In genomic region chr6:1007159-1007558, GRCh38 we compare ENCODE assay signal across 8 cellular contexts.
"Had no signal": no experiment of that assay in that cellular context is flagged by ENCODE, and none has a peak within 500 bp of the region (broad histone marks: within the 10 kb centered on the region; RNA-seq: fewer than 3 reads in every experiment).

No MANE protein-coding gene starts in this region.

- H3K4me3 ChIP-seq: GM12878 had no signal

- FAIRE-seq: G401.6, GM12878, GM12891, GM12892, GM18507, GM19239 had no signal

- DNase-seq: GDM1, GF-D8 had no signal
